Comparison of ENCODE assay signal across 9 cellular contexts in genomic region chr5:76717222-76718083, GRCh38. TPM values are rescaled to one million over a fixed set of nuclear protein-coding genes. Genes with fewer than 3 reads are reported as not detected.
DNase-seq lines count a peak whose midpoint lies in the region; ATAC-seq and TF ChIP-seq lines count a peak whose summit lies in the region.
"Had no signal": no experiment of that assay in that cellular context is flagged by ENCODE, and none has a peak within 500 bp of the region (broad histone marks: within the 10 kb centered on the region; RNA-seq: fewer than 3 reads in every experiment).

No MANE protein-coding gene starts in this region.

- DNase-seq in CD4-positive, alpha-beta memory T cell, result no peak
- DNase-seq in PC-3, result no peak
- no peak for DNase-seq in epithelial cell of esophagus (ENCODE audit: low read depth)
- DNase-seq in neural progenitor cell (ENCODE audit: low spot score), result peak; percentile 16
- DNase-seq in inferior parietal cortex (ENCODE audit: extremely low spot score), result no peak
- DNase-seq in effector CD4-positive, alpha-beta T cell, result no peak
- DNase-seq in NAMALWA (ENCODE audit: low spot score), result no peak
- DNase-seq: aorta had no signal

- H3K79me2 ChIP-seq in PC-3 (ENCODE audit: low read length) (peaks cover 35% of the 10 kb centered on the region), neural progenitor cell (ENCODE audit: low read depth) (peaks cover 62% of the 10 kb centered on the region)

- no peaks in the 10 kb centered on the region for H3K27me3 ChIP-seq in CD4-positive, alpha-beta memory T cell (ENCODE audit: insufficient read depth, low read length)
- H3K27me3 ChIP-seq in PC-3 (ENCODE audit: low read length) (no peaks in the 10 kb centered on the region), neural progenitor cell (peaks cover 27% of the 10 kb centered on the region)

- no peak overlapping the region for H3K9ac ChIP-seq in PC-3 (ENCODE audit: low read length)
- H3K9ac ChIP-seq in neural progenitor cell, result peak overlapping the region; percentile 68

- no TSS peak for BruUV-seq in PC-3 (replicated peaks; lab: Mats Ljungman, UMichigan)

- H3K9me3 Mint-ChIP-seq in CD4-positive, alpha-beta memory T cell, result no peaks in the 10 kb centered on the region
- no peaks in the 10 kb centered on the region for H3K9me3 Mint-ChIP-seq in neural progenitor cell

- peak overlapping the region in 4 of 7 donors; percentile 41 to 80 (median 70) for H3K27ac Mint-ChIP-seq in CD4-positive, alpha-beta memory T cell
- peak overlapping the region; percentile 86 for H3K27ac Mint-ChIP-seq in neural progenitor cell

- H4K20me1 ChIP-seq in PC-3 (ENCODE audit: low read length) (no peaks in the 10 kb centered on the region), neural progenitor cell (ENCODE audit: low read depth) (peaks cover 50% of the 10 kb centered on the region)

- no peaks in the 10 kb centered on the region for H3K9me2 ChIP-seq in PC-3 (replicated peaks; ENCODE audit: low read length)

- ATAC-seq in PC-3 (no peak), HG03280 (IDR thresholded peaks at IDR 0.05; ENCODE audit: unreplicated experiment) (no peak)

- CTCF ChIA-PET in CD4-positive, alpha-beta memory T cell (lab: Charles Lee; ENCODE audit: partially characterized antibody), result interaction anchor here (1.1 to 7.1 kb wide), 6 partner anchors 9 to 58 kb away, joined by 3 to 95 read pairs (median 4); no protein-coding TSS in a partner anchor
- CTCF ChIA-PET in PC-3 (lab: Charles Lee), result no interaction called here

- H3F3A ChIP-seq in PC-3 (ENCODE audit: low read length, unreplicated experiment) (no peaks in the 10 kb centered on the region), neural progenitor cell (ENCODE audit: low read depth) (no peaks in the 10 kb centered on the region)

- H3K4me2 ChIP-seq in PC-3 (ENCODE audit: low read length), result peak overlapping the region; percentile 92
- peak overlapping the region; percentile 94 for H3K4me2 ChIP-seq in neural progenitor cell

- H3K4me3 ChIP-seq in CD4-positive, alpha-beta memory T cell (ENCODE audit: low read length in 2 of 2), result peak overlapping the region in 1 of 2 donors; percentile 75
- H3K4me3 ChIP-seq in PC-3 (ENCODE audit: low read length) (peak overlapping the region; percentile 89), epithelial cell of esophagus (ENCODE audit: low read length) (peak overlapping the region; percentile 89), neural progenitor cell (peak overlapping the region; percentile 85)

- H3K27me3 Mint-ChIP-seq in CD4-positive, alpha-beta memory T cell, result peaks cover 0 to 7% of the 10 kb centered on the region in 2 donors
- peaks cover 24% of the 10 kb centered on the region for H3K27me3 Mint-ChIP-seq in neural progenitor cell (ENCODE audit: insufficient read depth, low read depth)

- H3K9me3 ChIP-seq in CD4-positive, alpha-beta memory T cell (ENCODE audit: control insufficient read depth in 1 of 2, low read length in 2 of 2), result no peaks in the 10 kb centered on the region
- no peaks in the 10 kb centered on the region for H3K9me3 ChIP-seq in PC-3 (ENCODE audit: low read length)
- H3K9me3 ChIP-seq in neural progenitor cell (ENCODE audit: low read depth), result no peaks in the 10 kb centered on the region

- TF ChIP-seq CTCF in PC-3 (conservative IDR thresholded peaks at IDR 0.05; ENCODE audit: low read depth, low read length), result no peak
- no peak for TF ChIP-seq CTCF in epithelial cell of esophagus (IDR thresholded peaks at IDR 0.05; ENCODE audit: insufficient read depth, low read depth, low read length, missing control alignments)
- TF ChIP-seq CTCF in neural progenitor cell (IDR thresholded peaks at IDR 0.05), result no peak

- no peaks in the 10 kb centered on the region for H3K36me3 Mint-ChIP-seq in CD4-positive, alpha-beta memory T cell
- H3K36me3 Mint-ChIP-seq in neural progenitor cell, result peaks cover 14% of the 10 kb centered on the region

- intact Hi-C loops in CD4-positive, alpha-beta memory T cell (cut with micrococcal nuclease), result no loop called here
- intact Hi-C loops in PC-3 (cut with micrococcal nuclease), result loop anchor here (2.0 to 10.0 kb wide), 5 partner anchors 29 to 297 kb away; partner anchors contain the start of gene F2RL1

- H2AFZ ChIP-seq in PC-3 (ENCODE audit: low read length) (no peak overlapping the region), neural progenitor cell (replicated peaks) (no peak overlapping the region)

- H3K27ac ChIP-seq in CD4-positive, alpha-beta memory T cell (ENCODE audit: low read depth, low read length), result no peak overlapping the region
- H3K27ac ChIP-seq in PC-3 (ENCODE audit: low read length) (no peak overlapping the region), neural progenitor cell (no peak overlapping the region)

- peaks cover 26% of the 10 kb centered on the region for H3K4me1 ChIP-seq in CD4-positive, alpha-beta memory T cell (ENCODE audit: insufficient read depth, low read length)
- peaks cover 5% of the 10 kb centered on the region; the same call in 1 of the 2 replicates for H3K4me1 ChIP-seq in PC-3 (ENCODE audit: insufficient read depth, low read length)
- H3K4me1 ChIP-seq in neural progenitor cell, result peaks cover 13% of the 10 kb centered on the region

- POLR2A ChIA-PET in CD4-positive, alpha-beta memory T cell (lab: Charles Lee; ENCODE audit: partially characterized antibody), result interaction anchor here (0.5 to 5.0 kb wide), 5 partner anchors 15 to 333 kb away, joined by 3 to 41 read pairs (median 11); no protein-coding TSS in a partner anchor
- POLR2A ChIA-PET in PC-3 (lab: Charles Lee; ENCODE audit: unreplicated experiment), result no interaction called here

- H3K4me1 Mint-ChIP-seq in CD4-positive, alpha-beta memory T cell, result peaks cover 10 to 45% (median 24%) of the 10 kb centered on the region in 4 donors
- H3K4me1 Mint-ChIP-seq in neural progenitor cell, result peaks cover 19% of the 10 kb centered on the region

- H3K36me3 ChIP-seq in CD4-positive, alpha-beta memory T cell (ENCODE audit: insufficient read depth, low read length), result no peaks in the 10 kb centered on the region
- no peaks in the 10 kb centered on the region for H3K36me3 ChIP-seq in PC-3 (ENCODE audit: low read depth, low read length)
- no peaks in the 10 kb centered on the region for H3K36me3 ChIP-seq in neural progenitor cell

- H3K4me3 Mint-ChIP-seq in CD4-positive, alpha-beta memory T cell, result peak overlapping the region; percentile 67 to 90 (median 86)
- peak overlapping the region; percentile 94 for H3K4me3 Mint-ChIP-seq in neural progenitor cell

RNA-seq across cellular contexts. Expression of gene F2R, which starts 1.5 kb away (rescaled TPM):
- 10 to 100 TPM; 12.4 to 14.6 TPM for total RNA-seq in CD4-positive, alpha-beta memory T cell
- polyA plus RNA-seq in CD4-positive, alpha-beta memory T cell, result 1 to 10 TPM; 6.7 to 8.9 TPM
- total RNA-seq in PC-3 (2014; rRNA removed) (16.1 and 16.9 TPM in 2 replicates), neural progenitor cell (ENCODE audit: low replicate concordance) (48.5 and 53.8 TPM in 2 replicates)
